ENCODE assay signal across 16 cellular contexts in the genomic region with DNA sequence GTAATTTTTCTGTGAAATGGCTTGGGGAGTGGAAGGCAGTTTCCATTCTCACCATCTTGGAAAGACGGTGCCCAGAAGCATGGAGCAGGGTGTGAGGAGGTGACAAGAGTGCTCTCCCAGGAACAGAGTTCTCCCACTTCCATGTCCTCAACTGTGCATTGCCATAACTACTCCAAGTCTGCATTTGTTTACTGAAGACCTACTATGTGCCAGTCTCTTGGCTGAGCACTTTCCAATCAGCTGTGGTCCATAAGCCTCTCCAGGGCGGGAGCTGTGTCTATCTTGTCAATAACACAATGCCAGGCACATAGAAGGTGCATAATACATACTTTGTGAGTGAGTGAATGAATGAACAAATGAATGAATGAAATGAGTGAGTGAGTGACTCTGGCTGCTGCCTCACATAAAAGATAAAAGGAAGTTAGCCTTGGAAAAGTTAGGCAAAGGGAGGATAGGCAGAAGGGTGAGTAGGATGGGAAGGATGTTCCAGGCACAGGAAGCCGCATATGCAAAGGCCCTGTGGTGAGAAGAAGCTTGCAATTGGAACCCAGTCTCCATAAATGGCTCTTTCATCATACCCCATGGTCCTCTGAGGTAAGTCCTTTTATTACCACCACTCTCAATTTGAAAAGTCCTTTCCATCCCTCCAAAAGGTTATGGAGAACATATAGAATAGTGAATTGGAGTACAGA. TPM values are rescaled to one million over a fixed set of nuclear protein-coding genes. Genes with fewer than 3 reads are reported as not detected.
DNase-seq lines count a peak whose midpoint lies in the region; ATAC-seq, FAIRE-seq and TF ChIP-seq lines count a peak whose summit lies in the region.
"Had no signal": no experiment of that assay in that cellular context is flagged by ENCODE, and none has a peak within 500 bp of the region (broad histone marks: within the 10 kb centered on the region; RNA-seq: fewer than 3 reads in every experiment).

No MANE protein-coding gene starts in this region.

- TF ChIP-seq RAD21 in K562 (CRISPR knock-in tag; conservative IDR thresholded peaks at IDR 0.05 in 1 of 2, IDR thresholded peaks at IDR 0.05 in 1 of 2), result no peak

- no peaks in the 10 kb centered on the region for H3K9me3 ChIP-seq in HEK293 (ENCODE audit: control insufficient read depth, insufficient read depth, low read depth, low read length)
- no peaks in the 10 kb centered on the region for H3K9me3 ChIP-seq in K562 (replicated peaks; ENCODE audit: control insufficient read depth, insufficient read depth, low read depth, low read length)
- no peaks in the 10 kb centered on the region for H3K9me3 ChIP-seq in MM.1S (replicated peaks; ENCODE audit: insufficient read depth, low read length)
- H3K9me3 ChIP-seq: Caco-2 had no signal

- TF ChIP-seq CTCF in HEK293 (tag by site-specific recombination; IDR thresholded peaks at IDR 0.05) (no peak), K562 (IDR thresholded peaks at IDR 0.05 in 2 of 3, conservative IDR thresholded peaks at IDR 0.05 in 1 of 3; ENCODE audit: insufficient read depth in 2 of 3, low read depth in 1 of 3, low read length in 3 of 3) (no peak), endothelial cell (IDR thresholded peaks at IDR 0.05; ENCODE audit: unreplicated experiment) (no peak), MM.1S (IDR thresholded peaks at IDR 0.05; ENCODE audit: low read length) (no peak)

- H3K4me1 Mint-ChIP-seq in endothelial cell (ENCODE audit: unreplicated experiment), result peaks cover 13% of the 10 kb centered on the region
- H3K4me1 Mint-ChIP-seq: CD4-positive, alpha-beta memory T cell had no signal

- H3K9me3 Mint-ChIP-seq in endothelial cell (ENCODE audit: unreplicated experiment), result no peaks in the 10 kb centered on the region

- peaks cover 3% of the 10 kb centered on the region for H3K36me3 Mint-ChIP-seq in endothelial cell (ENCODE audit: low read depth, unreplicated experiment)
- H3K36me3 Mint-ChIP-seq: CD4-positive, alpha-beta memory T cell had no signal

- in situ Hi-C loops in K562 (cut with MboI), result loop anchor here (10.0 kb wide), 1 partner anchor 459 kb away; no protein-coding TSS in a partner anchor

- intact Hi-C loops in K562 (cut with micrococcal nuclease), result no loop called here
- intact Hi-C loops in posterior vena cava (cut with DNase I), result no loop called here

- H3K9ac ChIP-seq in K562 (ENCODE audit: insufficient read depth in 1 of 2, low read depth in 2 of 2, low read length in 2 of 2) (no peak overlapping the region), MM.1S (ENCODE audit: low read length) (no peak overlapping the region)

- H3K4me1 ChIP-seq in HEK293 (ENCODE audit: control insufficient read depth, insufficient read depth, low read length) (no peaks in the 10 kb centered on the region), K562 (replicated peaks in 1 of 2; ENCODE audit: control insufficient read depth in 2 of 2, insufficient read depth in 2 of 2, low read length in 2 of 2) (no peaks in the 10 kb centered on the region; a peak in 1 of 5 replicates), MM.1S (ENCODE audit: low read length) (no peaks in the 10 kb centered on the region)
- H3K4me1 ChIP-seq: Caco-2 had no signal

- H3F3A ChIP-seq in MM.1S (ENCODE audit: insufficient read depth, low read length), result no peaks in the 10 kb centered on the region

- no peak for DNase-seq in K562 (ENCODE audit: extremely low read depth in 1 of 4, low spot score in 3 of 4)
- no peak for DNase-seq in endothelial cell (ENCODE audit: low spot score)
- peak; percentile 42 for DNase-seq in posterior vena cava (ENCODE audit: low spot score)
- DNase-seq in LoVo (ENCODE audit: low spot score), result no peak
- DNase-seq in MM.1S, result no peak
- DNase-seq in COR-L47 (lab: John Stamatoyannopoulos, UW), result no peak
- DNase-seq in caudate nucleus (lab: John Stamatoyannopoulos, UW), result no peak
- DNase-seq: Caco-2; CD4-positive, alpha-beta memory T cell; DMS153; DND-41; GOT3; H7; HCEC 1CT had no signal

- no peak for TF ChIP-seq POLR2A in K562 (conservative IDR thresholded peaks at IDR 0.05)

- H3K36me3 ChIP-seq in HEK293 (ENCODE audit: control insufficient read depth in 2 of 2, insufficient read depth in 1 of 2, low read length in 2 of 2) (no peaks in the 10 kb centered on the region), K562 (ENCODE audit: control insufficient read depth, insufficient read depth, low read length) (no peaks in the 10 kb centered on the region), MM.1S (replicated peaks; ENCODE audit: insufficient read depth, low read length) (no peaks in the 10 kb centered on the region)

- BruUV-seq in K562 (replicated peaks; lab: Mats Ljungman, UMichigan), result no TSS peak

- no peak for ATAC-seq in K562

- POLR2A ChIA-PET in HEK293 (lab: Yijun Ruan, JAX) (no interaction called here), K562 (lab: Yijun Ruan, JAX) (no interaction called here)

- H4K20me1 ChIP-seq in K562 (replicated peaks; ENCODE audit: control insufficient read depth, insufficient read depth, low read length) (no peaks in the 10 kb centered on the region; the same call in none of the 2 replicates), MM.1S (ENCODE audit: insufficient read depth, low read length) (no peaks in the 10 kb centered on the region)

- no peak overlapping the region for H3K27ac ChIP-seq in HEK293 (ENCODE audit: extremely low read depth, low read depth, low read length)
- H3K27ac ChIP-seq in K562 (ENCODE audit: extremely low read depth, low read depth, low read length), result no peak overlapping the region
- no peak overlapping the region for H3K27ac ChIP-seq in MM.1S (ENCODE audit: low read length)
- H3K27ac ChIP-seq in caudate nucleus (ENCODE audit: low read depth, low read length), result no peak overlapping the region

- WGBS in K562 (ENCODE audit: insufficient coverage, low coverage, missing lambda C conversion rate), result 0% methylated on average over 3 of the region's 3 CpGs

- no peaks in the 10 kb centered on the region for H3K9me1 ChIP-seq in K562 (ENCODE audit: control insufficient read depth, insufficient read depth, low read length)

- H3K4me2 ChIP-seq in K562 (ENCODE audit: insufficient read depth, low read length) (no peak overlapping the region), MM.1S (ENCODE audit: low read depth, low read length) (no peak overlapping the region)

- no peak overlapping the region for H2AFZ ChIP-seq in K562 (ENCODE audit: low read depth, low read length)
- no peak overlapping the region for H2AFZ ChIP-seq in MM.1S (ENCODE audit: low read length)

- CTCF ChIA-PET in HEK293 (lab: Yijun Ruan, JAX) (no interaction called here), K562 (lab: Yijun Ruan, JAX; ENCODE audit: low intra/inter-chr PET ratio) (no interaction called here)

- H3K27me3 ChIP-seq in K562 (ENCODE audit: control insufficient read depth in 2 of 2, insufficient read depth in 2 of 2, low read length in 2 of 2), result peaks cover 7 to 36% of the 10 kb centered on the region in 2 experiments; a peak in 4 of 5 replicates
- no peaks in the 10 kb centered on the region; the same call in 1 of the 2 replicates for H3K27me3 ChIP-seq in MM.1S (replicated peaks; ENCODE audit: insufficient read depth, low read length)

- H3K79me2 ChIP-seq in K562 (ENCODE audit: control insufficient read depth, insufficient read depth, low read length) (no peaks in the 10 kb centered on the region), MM.1S (ENCODE audit: low read length) (no peaks in the 10 kb centered on the region)

- peak overlapping the region; percentile 64 for H3K27ac Mint-ChIP-seq in endothelial cell (ENCODE audit: unreplicated experiment)
- H3K27ac Mint-ChIP-seq: CD4-positive, alpha-beta memory T cell had no signal

- no peak for FAIRE-seq in K562 (lab: Jason Lieb, UNC)
- FAIRE-seq: G401.6 had no signal

- TF ChIP-seq EP300 in K562 (IDR thresholded peaks at IDR 0.05; ENCODE audit: low read length), result no peak

- H3K4me3 ChIP-seq in HEK293 (ENCODE audit: low read depth, low read length) (no peak overlapping the region), K562 (no peak overlapping the region), MM.1S (ENCODE audit: low read length) (no peak overlapping the region)

- H3K9me2 ChIP-seq in MM.1S (replicated peaks; ENCODE audit: insufficient read depth, low read length), result no peaks in the 10 kb centered on the region

- no peak overlapping the region for H3K4me3 Mint-ChIP-seq in endothelial cell (ENCODE audit: unreplicated experiment)
- H3K4me3 Mint-ChIP-seq: CD4-positive, alpha-beta memory T cell had no signal

- peaks cover 8% of the 10 kb centered on the region for H3K27me3 Mint-ChIP-seq in endothelial cell (ENCODE audit: unreplicated experiment)

TF ChIP-seq in HEK293, 187 proteins besides CTCF, POLR2A, EP300 and RAD21 (continues in another document):
- TF ChIP-seq ZNF404 (tag by site-specific recombination; IDR thresholded peaks at IDR 0.05), result no peak

TF ChIP-seq in K562, 482 proteins besides CTCF, POLR2A, EP300 and RAD21:
- peak; percentile 86 for TF ChIP-seq ZKSCAN1 (IDR thresholded peaks at IDR 0.05; ENCODE audit: low read depth, low read length)
- TF ChIP-seq ZNF24 (IDR thresholded peaks at IDR 0.05), result peak; percentile 71
- TF ChIP-seq RBM25 (IDR thresholded peaks at IDR 0.05; ENCODE audit: low read depth, low read length, severe bottlenecking), result peak; percentile 88
- no peak for TF ChIP-seq CEBPG (CRISPR knock-in tag; IDR thresholded peaks at IDR 0.05)
- TF ChIP-seq CEBPG (tag; conservative IDR thresholded peaks at IDR 0.05 in 1 of 2, IDR thresholded peaks at IDR 0.05 in 1 of 2), result no peak
- no peak for TF ChIP-seq ZNF561 (CRISPR knock-in tag; conservative IDR thresholded peaks at IDR 0.05)
- TF ChIP-seq ELF1 (tag; IDR thresholded peaks at IDR 0.05), result no peak

RNA-seq across cellular contexts. Expression of a gene that starts 31.3 kb away (rescaled TPM):
- 0.21 and 0.25 TPM in 2 replicates for total RNA-seq in K562 (2011; cell fraction: chromatin; rRNA removed; ENCODE audit: low replicate concordance)
- total RNA-seq in K562 (2011; cell fraction: nucleolus; rRNA removed), result 0.17 and 0.26 TPM in 2 replicates
- total RNA-seq in K562 (2011; cell fraction: nucleoplasm; rRNA removed), result 0.08 and 0.44 TPM in 2 replicates
- 0.12 and 0.41 TPM in 2 replicates for total RNA-seq in K562 (2014; rRNA removed)
- total RNA-seq in K562 (2014; rRNA removed; fragmentation: Illumina TruSeq; extraction: Trizol), result 0.04 and 0.10 TPM in 2 replicates
- total RNA-seq in K562 (2015; rRNA removed; fragmentation: Illumina TruSeq; extraction: Trizol), result 0.29 and 0.34 TPM in 2 replicates
- total RNA-seq in K562 (2021), result 0.49 and 0.66 TPM in 2 replicates
- polyA plus RNA-seq in K562 (2011; rRNA removed), result 0.07 TPM in 2 replicates
- 0.01 and 0.72 TPM in 2 replicates for polyA plus RNA-seq in K562 (2011; cell fraction: cytosol; rRNA removed)
- 0.07 and 0.09 TPM in 2 replicates for polyA plus RNA-seq in K562 (2011; cell fraction: nucleus; rRNA removed)
- polyA plus RNA-seq in K562 (2012), result 0.35 and 0.53 TPM in 2 replicates
- 0.19 and 0.28 TPM in 2 replicates for polyA plus RNA-seq in K562 (2014; fragmentation: Illumina TruSeq; extraction: Trizol)
- under 1 TPM; 0.11 to 0.17 TPM for polyA plus RNA-seq in K562 (2014; fragmentation: Nextera tagmentation; extraction: Ambion mirVana)
- polyA plus RNA-seq in K562 (2014; rRNA removed), result 0.13 and 0.21 TPM in 2 replicates
- polyA minus RNA-seq in K562 (2011; rRNA and poly(A)+ RNA removed), result 0.12 TPM in 1 of 2 replicates, not detected in the other
- 0.76 TPM in 1 of 2 replicates, not detected in the other for polyA minus RNA-seq in K562 (2011; cell fraction: cytosol; rRNA and poly(A)+ RNA removed)
- polyA minus RNA-seq in K562 (2011; cell fraction: nucleus; rRNA and poly(A)+ RNA removed), result 0.11 and 0.13 TPM in 2 replicates
- 74.1 TPM for total RNA-seq in endothelial cell (ENCODE audit: unreplicated experiment)
- total RNA-seq in posterior vena cava, result 100 to 1,000 TPM in 1 of 2 donors, 10 to 100 TPM in 1; 85.2 to 114 TPM
- polyA plus RNA-seq: CD4-positive, alpha-beta memory T cell had no signal

Comparison
In these comparisons a context has a peak if more than half of its experiments do, and no peak if none do; other contexts are left out.
1. RNA of a gene that starts 31.3 kb away (total RNA-seq): 85.2 to 114 TPM in posterior vena cava and 74.1 TPM in endothelial cell (single experiment); 0.04 to 0.66 TPM in K562; every median in the first group is over 10 times any median in the second.